In the genomic region with DNA sequence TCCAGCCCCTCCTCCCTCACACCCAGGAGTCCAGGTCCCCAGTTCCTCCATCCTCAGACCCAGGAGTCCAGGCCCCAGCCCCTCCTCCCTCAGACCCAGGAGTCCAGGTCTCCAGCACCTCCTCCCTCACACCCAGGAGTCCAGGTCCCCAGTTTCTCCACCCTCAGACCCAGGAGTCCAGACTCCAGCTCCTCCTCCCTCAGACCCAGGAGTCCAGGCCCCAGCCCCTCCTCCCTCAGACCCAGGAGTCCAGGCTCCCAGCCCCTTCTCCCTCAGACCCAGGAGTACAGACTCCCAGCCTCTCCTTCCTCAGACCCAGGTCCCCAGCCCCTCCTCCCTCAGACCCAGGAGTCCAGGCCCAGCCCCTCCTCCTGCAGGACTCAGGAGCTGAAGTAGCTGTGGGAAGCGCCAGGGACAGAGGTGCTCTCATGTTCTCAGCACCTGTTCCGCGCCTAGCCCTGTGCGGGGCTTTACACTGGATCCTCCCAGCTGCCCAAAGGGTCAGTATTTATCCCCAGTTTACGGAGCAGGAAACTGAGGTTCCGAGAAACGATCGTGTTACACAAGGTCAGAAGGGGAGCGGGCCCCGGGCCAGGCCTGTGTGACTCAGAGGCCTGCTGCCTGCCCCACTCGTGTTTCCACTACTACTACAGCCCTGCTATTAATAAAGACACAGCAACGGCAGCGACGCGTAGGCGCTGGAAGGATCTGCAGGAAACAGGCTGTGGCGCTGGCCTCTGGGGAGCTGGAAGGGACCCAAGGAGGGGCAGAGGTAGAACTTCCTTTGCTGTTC, we compare ENCODE assay signal across 1 cellular context.
TF ChIP-seq lines count a peak whose summit lies in the region.

No MANE protein-coding gene starts in this region.

TF ChIP-seq in K562, 482 proteins besides CTCF, POLR2A, EP300 and RAD21 (continued from another document and continues in another):
- TF ChIP-seq, protein P1, sequence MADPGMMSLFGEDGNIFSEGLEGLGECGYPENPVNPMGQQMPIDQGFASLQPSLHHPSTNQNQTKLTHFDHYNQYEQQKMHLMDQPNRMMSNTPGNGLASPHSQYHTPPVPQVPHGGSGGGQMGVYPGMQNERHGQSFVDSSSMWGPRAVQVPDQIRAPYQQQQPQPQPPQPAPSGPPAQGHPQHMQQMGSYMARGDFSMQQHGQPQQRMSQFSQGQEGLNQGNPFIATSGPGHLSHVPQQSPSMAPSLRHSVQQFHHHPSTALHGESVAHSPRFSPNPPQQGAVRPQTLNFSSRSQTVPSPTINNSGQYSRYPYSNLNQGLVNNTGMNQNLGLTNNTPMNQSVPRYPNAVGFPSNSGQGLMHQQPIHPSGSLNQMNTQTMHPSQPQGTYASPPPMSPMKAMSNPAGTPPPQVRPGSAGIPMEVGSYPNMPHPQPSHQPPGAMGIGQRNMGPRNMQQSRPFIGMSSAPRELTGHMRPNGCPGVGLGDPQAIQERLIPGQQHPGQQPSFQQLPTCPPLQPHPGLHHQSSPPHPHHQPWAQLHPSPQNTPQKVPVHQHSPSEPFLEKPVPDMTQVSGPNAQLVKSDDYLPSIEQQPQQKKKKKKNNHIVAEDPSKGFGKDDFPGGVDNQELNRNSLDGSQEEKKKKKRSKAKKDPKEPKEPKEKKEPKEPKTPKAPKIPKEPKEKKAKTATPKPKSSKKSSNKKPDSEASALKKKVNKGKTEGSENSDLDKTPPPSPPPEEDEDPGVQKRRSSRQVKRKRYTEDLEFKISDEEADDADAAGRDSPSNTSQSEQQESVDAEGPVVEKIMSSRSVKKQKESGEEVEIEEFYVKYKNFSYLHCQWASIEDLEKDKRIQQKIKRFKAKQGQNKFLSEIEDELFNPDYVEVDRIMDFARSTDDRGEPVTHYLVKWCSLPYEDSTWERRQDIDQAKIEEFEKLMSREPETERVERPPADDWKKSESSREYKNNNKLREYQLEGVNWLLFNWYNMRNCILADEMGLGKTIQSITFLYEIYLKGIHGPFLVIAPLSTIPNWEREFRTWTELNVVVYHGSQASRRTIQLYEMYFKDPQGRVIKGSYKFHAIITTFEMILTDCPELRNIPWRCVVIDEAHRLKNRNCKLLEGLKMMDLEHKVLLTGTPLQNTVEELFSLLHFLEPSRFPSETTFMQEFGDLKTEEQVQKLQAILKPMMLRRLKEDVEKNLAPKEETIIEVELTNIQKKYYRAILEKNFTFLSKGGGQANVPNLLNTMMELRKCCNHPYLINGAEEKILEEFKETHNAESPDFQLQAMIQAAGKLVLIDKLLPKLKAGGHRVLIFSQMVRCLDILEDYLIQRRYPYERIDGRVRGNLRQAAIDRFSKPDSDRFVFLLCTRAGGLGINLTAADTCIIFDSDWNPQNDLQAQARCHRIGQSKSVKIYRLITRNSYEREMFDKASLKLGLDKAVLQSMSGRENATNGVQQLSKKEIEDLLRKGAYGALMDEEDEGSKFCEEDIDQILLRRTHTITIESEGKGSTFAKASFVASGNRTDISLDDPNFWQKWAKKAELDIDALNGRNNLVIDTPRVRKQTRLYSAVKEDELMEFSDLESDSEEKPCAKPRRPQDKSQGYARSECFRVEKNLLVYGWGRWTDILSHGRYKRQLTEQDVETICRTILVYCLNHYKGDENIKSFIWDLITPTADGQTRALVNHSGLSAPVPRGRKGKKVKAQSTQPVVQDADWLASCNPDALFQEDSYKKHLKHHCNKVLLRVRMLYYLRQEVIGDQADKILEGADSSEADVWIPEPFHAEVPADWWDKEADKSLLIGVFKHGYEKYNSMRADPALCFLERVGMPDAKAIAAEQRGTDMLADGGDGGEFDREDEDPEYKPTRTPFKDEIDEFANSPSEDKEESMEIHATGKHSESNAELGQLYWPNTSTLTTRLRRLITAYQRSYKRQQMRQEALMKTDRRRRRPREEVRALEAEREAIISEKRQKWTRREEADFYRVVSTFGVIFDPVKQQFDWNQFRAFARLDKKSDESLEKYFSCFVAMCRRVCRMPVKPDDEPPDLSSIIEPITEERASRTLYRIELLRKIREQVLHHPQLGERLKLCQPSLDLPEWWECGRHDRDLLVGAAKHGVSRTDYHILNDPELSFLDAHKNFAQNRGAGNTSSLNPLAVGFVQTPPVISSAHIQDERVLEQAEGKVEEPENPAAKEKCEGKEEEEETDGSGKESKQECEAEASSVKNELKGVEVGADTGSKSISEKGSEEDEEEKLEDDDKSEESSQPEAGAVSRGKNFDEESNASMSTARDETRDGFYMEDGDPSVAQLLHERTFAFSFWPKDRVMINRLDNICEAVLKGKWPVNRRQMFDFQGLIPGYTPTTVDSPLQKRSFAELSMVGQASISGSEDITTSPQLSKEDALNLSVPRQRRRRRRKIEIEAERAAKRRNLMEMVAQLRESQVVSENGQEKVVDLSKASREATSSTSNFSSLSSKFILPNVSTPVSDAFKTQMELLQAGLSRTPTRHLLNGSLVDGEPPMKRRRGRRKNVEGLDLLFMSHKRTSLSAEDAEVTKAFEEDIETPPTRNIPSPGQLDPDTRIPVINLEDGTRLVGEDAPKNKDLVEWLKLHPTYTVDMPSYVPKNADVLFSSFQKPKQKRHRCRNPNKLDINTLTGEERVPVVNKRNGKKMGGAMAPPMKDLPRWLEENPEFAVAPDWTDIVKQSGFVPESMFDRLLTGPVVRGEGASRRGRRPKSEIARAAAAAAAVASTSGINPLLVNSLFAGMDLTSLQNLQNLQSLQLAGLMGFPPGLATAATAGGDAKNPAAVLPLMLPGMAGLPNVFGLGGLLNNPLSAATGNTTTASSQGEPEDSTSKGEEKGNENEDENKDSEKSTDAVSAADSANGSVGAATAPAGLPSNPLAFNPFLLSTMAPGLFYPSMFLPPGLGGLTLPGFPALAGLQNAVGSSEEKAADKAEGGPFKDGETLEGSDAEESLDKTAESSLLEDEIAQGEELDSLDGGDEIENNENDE (IDR thresholded peaks at IDR 0.05; ENCODE audit: low read depth, low read length), result no peak
- TF ChIP-seq GABPB1 (CRISPR knock-in tag; IDR thresholded peaks at IDR 0.05), result no peak
- TF ChIP-seq EP400 (IDR thresholded peaks at IDR 0.05), result no peak
- TF ChIP-seq, protein P2, sequence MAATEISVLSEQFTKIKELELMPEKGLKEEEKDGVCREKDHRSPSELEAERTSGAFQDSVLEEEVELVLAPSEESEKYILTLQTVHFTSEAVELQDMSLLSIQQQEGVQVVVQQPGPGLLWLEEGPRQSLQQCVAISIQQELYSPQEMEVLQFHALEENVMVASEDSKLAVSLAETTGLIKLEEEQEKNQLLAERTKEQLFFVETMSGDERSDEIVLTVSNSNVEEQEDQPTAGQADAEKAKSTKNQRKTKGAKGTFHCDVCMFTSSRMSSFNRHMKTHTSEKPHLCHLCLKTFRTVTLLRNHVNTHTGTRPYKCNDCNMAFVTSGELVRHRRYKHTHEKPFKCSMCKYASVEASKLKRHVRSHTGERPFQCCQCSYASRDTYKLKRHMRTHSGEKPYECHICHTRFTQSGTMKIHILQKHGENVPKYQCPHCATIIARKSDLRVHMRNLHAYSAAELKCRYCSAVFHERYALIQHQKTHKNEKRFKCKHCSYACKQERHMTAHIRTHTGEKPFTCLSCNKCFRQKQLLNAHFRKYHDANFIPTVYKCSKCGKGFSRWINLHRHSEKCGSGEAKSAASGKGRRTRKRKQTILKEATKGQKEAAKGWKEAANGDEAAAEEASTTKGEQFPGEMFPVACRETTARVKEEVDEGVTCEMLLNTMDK (IDR thresholded peaks at IDR 0.05; ENCODE audit: borderline replicate concordance, insufficient read depth, low read depth, low read length, poor library complexity, severe bottlenecking), result no peak
- TF ChIP-seq MTA3 (IDR thresholded peaks at IDR 0.05; ENCODE audit: borderline replicate concordance), result peak; percentile 58; the same call in 1 of the 2 replicates
- no peak for TF ChIP-seq ELF4 (CRISPR knock-in tag; IDR thresholded peaks at IDR 0.05)
- TF ChIP-seq ZNF165 (CRISPR knock-in tag; IDR thresholded peaks at IDR 0.05; ENCODE audit: borderline replicate concordance), result no peak
- TF ChIP-seq, protein P3, sequence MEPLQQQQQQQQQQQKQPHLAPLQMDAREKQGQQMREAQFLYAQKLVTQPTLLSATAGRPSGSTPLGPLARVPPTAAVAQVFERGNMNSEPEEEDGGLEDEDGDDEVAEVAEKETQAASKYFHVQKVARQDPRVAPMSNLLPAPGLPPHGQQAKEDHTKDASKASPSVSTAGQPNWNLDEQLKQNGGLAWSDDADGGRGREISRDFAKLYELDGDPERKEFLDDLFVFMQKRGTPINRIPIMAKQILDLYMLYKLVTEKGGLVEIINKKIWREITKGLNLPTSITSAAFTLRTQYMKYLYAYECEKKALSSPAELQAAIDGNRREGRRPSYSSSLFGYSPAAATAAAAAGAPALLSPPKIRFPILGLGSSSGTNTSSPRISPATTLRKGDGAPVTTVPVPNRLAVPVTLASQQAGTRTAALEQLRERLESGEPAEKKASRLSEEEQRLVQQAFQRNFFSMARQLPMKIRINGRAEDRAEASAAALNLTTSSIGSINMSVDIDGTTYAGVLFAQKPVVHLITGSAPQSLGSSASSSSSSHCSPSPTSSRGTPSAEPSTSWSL (CRISPR knock-in tag; IDR thresholded peaks at IDR 0.05; ENCODE audit: borderline replicate concordance), result no peak
- no peak for TF ChIP-seq NFE2L1 (tag; IDR thresholded peaks at IDR 0.05; ENCODE audit: borderline replicate concordance, low read depth)
- TF ChIP-seq GTF2E2 (tag; IDR thresholded peaks at IDR 0.05), result no peak
- peak; percentile 50; the same call in 1 of the 2 replicates for TF ChIP-seq SMAD4 (CRISPR knock-in tag; conservative IDR thresholded peaks at IDR 0.05)
- TF ChIP-seq FOSL1 (tag; conservative IDR thresholded peaks at IDR 0.05), result no peak
- TF ChIP-seq, protein P4, sequence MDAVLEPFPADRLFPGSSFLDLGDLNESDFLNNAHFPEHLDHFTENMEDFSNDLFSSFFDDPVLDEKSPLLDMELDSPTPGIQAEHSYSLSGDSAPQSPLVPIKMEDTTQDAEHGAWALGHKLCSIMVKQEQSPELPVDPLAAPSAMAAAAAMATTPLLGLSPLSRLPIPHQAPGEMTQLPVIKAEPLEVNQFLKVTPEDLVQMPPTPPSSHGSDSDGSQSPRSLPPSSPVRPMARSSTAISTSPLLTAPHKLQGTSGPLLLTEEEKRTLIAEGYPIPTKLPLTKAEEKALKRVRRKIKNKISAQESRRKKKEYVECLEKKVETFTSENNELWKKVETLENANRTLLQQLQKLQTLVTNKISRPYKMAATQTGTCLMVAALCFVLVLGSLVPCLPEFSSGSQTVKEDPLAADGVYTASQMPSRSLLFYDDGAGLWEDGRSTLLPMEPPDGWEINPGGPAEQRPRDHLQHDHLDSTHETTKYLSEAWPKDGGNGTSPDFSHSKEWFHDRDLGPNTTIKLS (IDR thresholded peaks at IDR 0.05; ENCODE audit: borderline replicate concordance, low read depth), result 0 out of 2 replicates have a peak, but pooled peaks have one; percentile 18
- TF ChIP-seq, protein P5, sequence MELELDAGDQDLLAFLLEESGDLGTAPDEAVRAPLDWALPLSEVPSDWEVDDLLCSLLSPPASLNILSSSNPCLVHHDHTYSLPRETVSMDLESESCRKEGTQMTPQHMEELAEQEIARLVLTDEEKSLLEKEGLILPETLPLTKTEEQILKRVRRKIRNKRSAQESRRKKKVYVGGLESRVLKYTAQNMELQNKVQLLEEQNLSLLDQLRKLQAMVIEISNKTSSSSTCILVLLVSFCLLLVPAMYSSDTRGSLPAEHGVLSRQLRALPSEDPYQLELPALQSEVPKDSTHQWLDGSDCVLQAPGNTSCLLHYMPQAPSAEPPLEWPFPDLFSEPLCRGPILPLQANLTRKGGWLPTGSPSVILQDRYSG (tag; conservative IDR thresholded peaks at IDR 0.05; ENCODE audit: low read depth), result no peak
- TF ChIP-seq PHF21A (IDR thresholded peaks at IDR 0.05; ENCODE audit: borderline replicate concordance, low read depth), result no peak
- TF ChIP-seq MYBL2 (IDR thresholded peaks at IDR 0.05; ENCODE audit: low read depth), result no peak
- TF ChIP-seq MYBL2 (CRISPR knock-in tag; IDR thresholded peaks at IDR 0.05; ENCODE audit: borderline replicate concordance), result no peak
- TF ChIP-seq, protein P6, sequence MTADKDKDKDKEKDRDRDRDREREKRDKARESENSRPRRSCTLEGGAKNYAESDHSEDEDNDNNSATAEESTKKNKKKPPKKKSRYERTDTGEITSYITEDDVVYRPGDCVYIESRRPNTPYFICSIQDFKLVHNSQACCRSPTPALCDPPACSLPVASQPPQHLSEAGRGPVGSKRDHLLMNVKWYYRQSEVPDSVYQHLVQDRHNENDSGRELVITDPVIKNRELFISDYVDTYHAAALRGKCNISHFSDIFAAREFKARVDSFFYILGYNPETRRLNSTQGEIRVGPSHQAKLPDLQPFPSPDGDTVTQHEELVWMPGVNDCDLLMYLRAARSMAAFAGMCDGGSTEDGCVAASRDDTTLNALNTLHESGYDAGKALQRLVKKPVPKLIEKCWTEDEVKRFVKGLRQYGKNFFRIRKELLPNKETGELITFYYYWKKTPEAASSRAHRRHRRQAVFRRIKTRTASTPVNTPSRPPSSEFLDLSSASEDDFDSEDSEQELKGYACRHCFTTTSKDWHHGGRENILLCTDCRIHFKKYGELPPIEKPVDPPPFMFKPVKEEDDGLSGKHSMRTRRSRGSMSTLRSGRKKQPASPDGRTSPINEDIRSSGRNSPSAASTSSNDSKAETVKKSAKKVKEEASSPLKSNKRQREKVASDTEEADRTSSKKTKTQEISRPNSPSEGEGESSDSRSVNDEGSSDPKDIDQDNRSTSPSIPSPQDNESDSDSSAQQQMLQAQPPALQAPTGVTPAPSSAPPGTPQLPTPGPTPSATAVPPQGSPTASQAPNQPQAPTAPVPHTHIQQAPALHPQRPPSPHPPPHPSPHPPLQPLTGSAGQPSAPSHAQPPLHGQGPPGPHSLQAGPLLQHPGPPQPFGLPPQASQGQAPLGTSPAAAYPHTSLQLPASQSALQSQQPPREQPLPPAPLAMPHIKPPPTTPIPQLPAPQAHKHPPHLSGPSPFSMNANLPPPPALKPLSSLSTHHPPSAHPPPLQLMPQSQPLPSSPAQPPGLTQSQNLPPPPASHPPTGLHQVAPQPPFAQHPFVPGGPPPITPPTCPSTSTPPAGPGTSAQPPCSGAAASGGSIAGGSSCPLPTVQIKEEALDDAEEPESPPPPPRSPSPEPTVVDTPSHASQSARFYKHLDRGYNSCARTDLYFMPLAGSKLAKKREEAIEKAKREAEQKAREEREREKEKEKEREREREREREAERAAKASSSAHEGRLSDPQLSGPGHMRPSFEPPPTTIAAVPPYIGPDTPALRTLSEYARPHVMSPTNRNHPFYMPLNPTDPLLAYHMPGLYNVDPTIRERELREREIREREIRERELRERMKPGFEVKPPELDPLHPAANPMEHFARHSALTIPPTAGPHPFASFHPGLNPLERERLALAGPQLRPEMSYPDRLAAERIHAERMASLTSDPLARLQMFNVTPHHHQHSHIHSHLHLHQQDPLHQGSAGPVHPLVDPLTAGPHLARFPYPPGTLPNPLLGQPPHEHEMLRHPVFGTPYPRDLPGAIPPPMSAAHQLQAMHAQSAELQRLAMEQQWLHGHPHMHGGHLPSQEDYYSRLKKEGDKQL (CRISPR knock-in tag; IDR thresholded peaks at IDR 0.05; ENCODE audit: borderline replicate concordance), result peak; percentile 36; the same call in 1 of the 2 replicates
- TF ChIP-seq, protein P7, sequence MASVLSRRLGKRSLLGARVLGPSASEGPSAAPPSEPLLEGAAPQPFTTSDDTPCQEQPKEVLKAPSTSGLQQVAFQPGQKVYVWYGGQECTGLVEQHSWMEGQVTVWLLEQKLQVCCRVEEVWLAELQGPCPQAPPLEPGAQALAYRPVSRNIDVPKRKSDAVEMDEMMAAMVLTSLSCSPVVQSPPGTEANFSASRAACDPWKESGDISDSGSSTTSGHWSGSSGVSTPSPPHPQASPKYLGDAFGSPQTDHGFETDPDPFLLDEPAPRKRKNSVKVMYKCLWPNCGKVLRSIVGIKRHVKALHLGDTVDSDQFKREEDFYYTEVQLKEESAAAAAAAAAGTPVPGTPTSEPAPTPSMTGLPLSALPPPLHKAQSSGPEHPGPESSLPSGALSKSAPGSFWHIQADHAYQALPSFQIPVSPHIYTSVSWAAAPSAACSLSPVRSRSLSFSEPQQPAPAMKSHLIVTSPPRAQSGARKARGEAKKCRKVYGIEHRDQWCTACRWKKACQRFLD (CRISPR knock-in tag; IDR thresholded peaks at IDR 0.05), result no peak; the same call in 1 of the 2 replicates
- TF ChIP-seq HOXB6 (CRISPR knock-in tag; IDR thresholded peaks at IDR 0.05; ENCODE audit: borderline replicate concordance), result no peak
- TF ChIP-seq MCM3 (IDR thresholded peaks at IDR 0.05), result no peak
- no peak for TF ChIP-seq NUFIP1 (IDR thresholded peaks at IDR 0.05; ENCODE audit: partially characterized antibody)
- no peak for TF ChIP-seq POLR2AphosphoS5 (IDR thresholded peaks at IDR 0.05; ENCODE audit: control insufficient read depth, insufficient read depth, low read depth, low read length)
- TF ChIP-seq CSDE1 (IDR thresholded peaks at IDR 0.05), result no peak
